Comparison of ENCODE assay signal across 8 cellular contexts in the genomic region with DNA sequence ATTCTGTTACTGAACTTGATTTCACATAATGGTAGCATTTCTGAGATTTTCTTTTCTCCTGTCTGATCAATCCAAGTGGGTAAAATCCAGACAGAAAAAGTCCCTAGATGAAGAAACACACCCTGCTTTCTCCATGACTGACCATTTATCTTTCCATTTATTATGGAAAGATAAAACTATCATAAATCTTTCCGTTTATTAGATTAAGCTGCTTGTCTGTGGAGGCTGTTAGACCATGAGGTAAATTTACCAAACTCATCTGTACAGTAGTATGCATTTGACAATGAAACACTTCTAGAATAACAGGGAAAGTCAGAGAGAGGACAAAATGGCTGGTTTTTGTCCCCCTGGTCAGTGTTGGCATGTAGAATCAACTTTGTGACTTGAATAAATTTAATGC.
"Had no signal": no experiment of that assay in that cellular context is flagged by ENCODE, and none has a peak within 500 bp of the region (broad histone marks: within the 10 kb centered on the region; RNA-seq: fewer than 3 reads in every experiment).

No MANE protein-coding gene starts in this region.

- H3K36me3 Mint-ChIP-seq: IgD-negative memory B cell had no signal

- H3K27ac Mint-ChIP-seq: HFFc6, IgD-negative memory B cell had no signal

- H3K36me3 ChIP-seq: HAP-1 had no signal

- DNase-seq: GOT3, H7, HFFc6, KBM-7 had no signal

- H3K27me3 Mint-ChIP-seq: IgD-negative memory B cell had no signal

- ATAC-seq: HCT116, HepG2 had no signal

- H3K4me3 Mint-ChIP-seq: HFFc6, IgD-negative memory B cell had no signal

- H3K4me1 ChIP-seq: HAP-1 had no signal

- H3K9me3 ChIP-seq: HAP-1 had no signal

- H3K4me1 Mint-ChIP-seq: IgD-negative memory B cell had no signal

- H3K4me3 ChIP-seq: HAP-1 had no signal
